Comparison of ENCODE assay signal across 11 cellular contexts in the genomic region with DNA sequence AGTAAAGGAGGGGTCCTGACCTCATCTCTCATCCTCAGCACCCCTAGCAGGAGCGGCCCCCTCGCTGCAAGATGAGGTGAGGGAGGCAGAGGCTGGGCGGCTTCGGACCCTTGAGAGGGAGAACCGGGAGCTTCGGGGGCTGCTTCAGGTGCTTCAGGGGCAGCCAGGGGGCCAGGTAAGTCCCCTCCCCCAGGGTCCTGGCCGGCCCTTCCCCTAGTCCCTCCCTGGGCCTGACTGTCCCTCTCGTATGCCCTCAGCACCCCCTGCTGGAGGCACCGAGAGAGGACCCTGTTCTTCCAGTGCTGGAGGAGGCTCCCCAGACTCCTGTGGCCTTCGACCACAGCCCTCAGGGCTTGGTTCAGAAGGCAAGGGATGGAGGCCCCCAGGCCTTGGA. TPM values are rescaled to one million over a fixed set of nuclear protein-coding genes. Genes with fewer than 3 reads are reported as not detected.
DNase-seq lines count a peak whose midpoint lies in the region; ATAC-seq and TF ChIP-seq lines count a peak whose summit lies in the region.
"Had no signal": no experiment of that assay in that cellular context is flagged by ENCODE, and none has a peak within 500 bp of the region (broad histone marks: within the 10 kb centered on the region; RNA-seq: fewer than 3 reads in every experiment).

No MANE protein-coding gene starts in this region.

- H3K27ac ChIP-seq in Peyer's patch (no peak overlapping the region), foreskin keratinocyte (no peak overlapping the region), sigmoid colon (no peak overlapping the region)
- H3K27ac ChIP-seq: uterus had no signal

- no peak for ATAC-seq in stimulated activated naive CD8-positive, alpha-beta T cell treated with anti-CD3 and anti-CD28 coated beads, Interleukin-15, Interleukin-2, amounts not matched to agents 100 U/mL and 50 U/mL, for 24 hours
- no peak for ATAC-seq in stimulated activated naive CD8-positive, alpha-beta T cell treated with anti-CD3 and anti-CD28 coated beads, Interleukin-15, amount 100 ng/mL, for 72 hours
- ATAC-seq in foreskin keratinocyte: no peak
- no peak for ATAC-seq in T-cell (replicated peaks in 1 of 4)

- TF ChIP-seq EP300 in sigmoid colon (IDR thresholded peaks at IDR 0.05): no peak

- H3K36me3 Mint-ChIP-seq in T-cell: peaks cover 19% of the 10 kb centered on the region
- H3K36me3 Mint-ChIP-seq: mesothelial cell of epicardium had no signal

- no peaks in the 10 kb centered on the region for H3K9me3 Mint-ChIP-seq in stimulated activated naive CD8-positive, alpha-beta T cell treated with anti-CD3 and anti-CD28 coated beads, Interleukin-15, amount 100 ng/mL, for 72 hours
- H3K9me3 Mint-ChIP-seq in T-cell: no peaks in the 10 kb centered on the region
- H3K9me3 Mint-ChIP-seq: mesothelial cell of epicardium had no signal

- H3K4me1 Mint-ChIP-seq in stimulated activated naive CD8-positive, alpha-beta T cell treated with anti-CD3 and anti-CD28 coated beads, Interleukin-15, amount 100 ng/mL, for 72 hours: peaks cover 55% of the 10 kb centered on the region
- peaks cover 37 to 38% (median 37%) of the 10 kb centered on the region in 3 donors for H3K4me1 Mint-ChIP-seq in T-cell

- POLR2A ChIA-PET in T-cell (lab: Charles Lee): no interaction called here

- H3K27me3 ChIP-seq in Peyer's patch: no peaks in the 10 kb centered on the region
- no peaks in the 10 kb centered on the region for H3K27me3 ChIP-seq in foreskin keratinocyte
- no peaks in the 10 kb centered on the region for H3K27me3 ChIP-seq in sigmoid colon
- H3K27me3 ChIP-seq: uterus had no signal

- TF ChIP-seq CTCF in Peyer's patch (IDR thresholded peaks at IDR 0.05): peak in 4 of 6 experiments; percentile 6 to 50 (median 34)
- peak; percentile 59 for TF ChIP-seq CTCF in foreskin keratinocyte (conservative IDR thresholded peaks at IDR 0.05)
- no peak for TF ChIP-seq CTCF in sigmoid colon (IDR thresholded peaks at IDR 0.05)

- CTCF ChIA-PET in T-cell (lab: Charles Lee): interaction anchor here in 1 of 2 donors (1.0 kb wide), 1 partner anchor 13 kb away, joined by 4 read pairs; no protein-coding TSS in a partner anchor

- peaks cover 3 to 26% (median 9%) of the 10 kb centered on the region in 4 donors for H3K4me1 ChIP-seq in Peyer's patch
- peaks cover 11% of the 10 kb centered on the region for H3K4me1 ChIP-seq in foreskin keratinocyte
- peaks cover 0 to 24% (median 12%) of the 10 kb centered on the region in 4 donors for H3K4me1 ChIP-seq in sigmoid colon
- H3K4me1 ChIP-seq: uterus had no signal

- no peaks in the 10 kb centered on the region for H3K36me3 ChIP-seq in Peyer's patch
- H3K36me3 ChIP-seq in sigmoid colon: no peaks in the 10 kb centered on the region
- H3K36me3 ChIP-seq: uterus had no signal

- DNase-seq in stimulated activated naive CD8-positive, alpha-beta T cell treated with anti-CD3 and anti-CD28 coated beads, Interleukin-15, Interleukin-2, amounts not matched to agents 100 U/mL and 50 U/mL, for 24 hours: peak; percentile 31
- no peak for DNase-seq in stimulated activated naive CD8-positive, alpha-beta T cell treated with anti-CD3 and anti-CD28 coated beads, Interleukin-15, amount 100 ng/mL, for 72 hours
- DNase-seq in Peyer's patch (peak in 1 of 3 donors; percentile 57), foreskin keratinocyte (no peak), sigmoid colon (no peak), NCI-H1436 (lab: John Stamatoyannopoulos, UW) (no peak), T-cell (no peak)
- DNase-seq in activated CD4-positive, CD25-positive, alpha-beta regulatory T cell treated with anti-CD3 and anti-CD28 coated beads, Interleukin-2, amount 50 U/mL, for 72 hours: no peak
- DNase-seq: stimulated activated CD4-positive, alpha-beta T cell treated with anti-CD3 and anti-CD28 coated beads, Interleukin-4, amount 100 ng/mL, for 1 hour; uterus had no signal

- H3K4me3 Mint-ChIP-seq in stimulated activated naive CD8-positive, alpha-beta T cell treated with anti-CD3 and anti-CD28 coated beads, Interleukin-15, amount 100 ng/mL, for 72 hours: no peak overlapping the region
- H3K4me3 Mint-ChIP-seq in T-cell: no peak overlapping the region
- H3K4me3 Mint-ChIP-seq: mesothelial cell of epicardium had no signal

- H3K27ac Mint-ChIP-seq in stimulated activated naive CD8-positive, alpha-beta T cell treated with anti-CD3 and anti-CD28 coated beads, Interleukin-15, amount 100 ng/mL, for 72 hours: no peak overlapping the region
- H3K27ac Mint-ChIP-seq in T-cell: no peak overlapping the region
- H3K27ac Mint-ChIP-seq: mesothelial cell of epicardium had no signal

- H3K4me3 ChIP-seq in Peyer's patch: no peak overlapping the region
- no peak overlapping the region for H3K4me3 ChIP-seq in sigmoid colon
- H3K4me3 ChIP-seq: uterus had no signal

- H3K27me3 Mint-ChIP-seq in stimulated activated naive CD8-positive, alpha-beta T cell treated with anti-CD3 and anti-CD28 coated beads, Interleukin-15, amount 100 ng/mL, for 72 hours: no peaks in the 10 kb centered on the region
- no peaks in the 10 kb centered on the region for H3K27me3 Mint-ChIP-seq in T-cell

- no peak for TF ChIP-seq POLR2A in Peyer's patch (IDR thresholded peaks at IDR 0.05)
- TF ChIP-seq POLR2A in sigmoid colon (IDR thresholded peaks at IDR 0.05): no peak

- WGBS in sigmoid colon, 2 donors: 75 to 88% methylated on average over 10 of the region's 10 CpGs

- intact Hi-C loops in sigmoid colon (cut with DNase I): loop anchor here (2.0 kb wide), 1 partner anchor 25 kb away; the partner anchor contains the start of gene PRDX5

- H3K9me3 ChIP-seq in Peyer's patch (no peaks in the 10 kb centered on the region), sigmoid colon (no peaks in the 10 kb centered on the region)
- H3K9me3 ChIP-seq: uterus had no signal

RNA-seq across cellular contexts. Expression of gene CCDC88B, which starts 3.7 kb away (rescaled TPM):
- 10 to 100 TPM; 31.7 to 99.0 (median 43.9) TPM for total RNA-seq in Peyer's patch
- 4.9 and 7.6 TPM in 2 replicates for total RNA-seq in foreskin keratinocyte
- 5.3 and 8.9 TPM in 2 replicates for polyA plus RNA-seq in foreskin keratinocyte
- total RNA-seq in sigmoid colon: 1 to 10 TPM; 2.6 to 8.6 (median 3.9) TPM
- polyA plus RNA-seq in sigmoid colon: 100 to 1,000 TPM in 1 of 3 donors, 10 to 100 TPM in 2; 15.6 to 157 (median 23.6) TPM
- 100 to 1,000 TPM; 132 to 144 (median 133) TPM for total RNA-seq in T-cell

RNA-seq across cellular contexts. Expression of gene RPS6KA4, which starts 15.2 kb away (rescaled TPM):
- total RNA-seq in Peyer's patch (10 to 100 TPM; 27.8 to 95.7 (median 40.1) TPM), foreskin keratinocyte (86.1 and 87.6 TPM in 2 replicates), sigmoid colon (10 to 100 TPM; 15.6 to 24.1 (median 18.6) TPM), T-cell (10 to 100 TPM; 16.5 to 48.7 (median 43.7) TPM)
- polyA plus RNA-seq in foreskin keratinocyte (69.4 and 74.6 TPM in 2 replicates), sigmoid colon (10 to 100 TPM; 14.4 to 48.4 (median 16.6) TPM)

RNA-seq across cellular contexts. Expression of gene PRDX5, which starts 25.8 kb away (rescaled TPM):
- 100 to 1,000 TPM; 202 to 345 (median 268) TPM for total RNA-seq in Peyer's patch
- total RNA-seq in foreskin keratinocyte: 399 and 407 TPM in 2 replicates
- polyA plus RNA-seq in foreskin keratinocyte: 685 and 769 TPM in 2 replicates
- 100 to 1,000 TPM; 169 to 269 (median 215) TPM for total RNA-seq in sigmoid colon
- 1,000 to 10,000 TPM in 1 of 3 donors, 100 to 1,000 TPM in 2; 596 to 1,045 (median 779) TPM for polyA plus RNA-seq in sigmoid colon
- total RNA-seq in T-cell: 10 to 100 TPM; 35.8 to 86.7 (median 71.7) TPM

RNA-seq across cellular contexts. Expression of gene TRMT112, which starts 26.4 kb away (rescaled TPM):
- total RNA-seq in Peyer's patch: 100 to 1,000 TPM in 1 of 4 donors, 10 to 100 TPM in 3; 55.3 to 163 (median 63.1) TPM
- total RNA-seq in foreskin keratinocyte: 386 and 447 TPM in 2 replicates
- polyA plus RNA-seq in foreskin keratinocyte: 422 and 522 TPM in 2 replicates
- 100 to 1,000 TPM; 182 to 353 (median 269) TPM for total RNA-seq in sigmoid colon
- 100 to 1,000 TPM; 148 to 232 (median 168) TPM for polyA plus RNA-seq in sigmoid colon
- 100 to 1,000 TPM; 104 to 177 (median 151) TPM for total RNA-seq in T-cell

RNA-seq across cellular contexts. Expression of gene ESRRA, which starts 38.4 kb away (rescaled TPM):
- 100 to 1,000 TPM; 151 to 460 (median 341) TPM for total RNA-seq in Peyer's patch
- 49.1 and 50.9 TPM in 2 replicates for total RNA-seq in foreskin keratinocyte
- 46.1 and 49.9 TPM in 2 replicates for polyA plus RNA-seq in foreskin keratinocyte
- 10 to 100 TPM; 39.9 to 48.7 (median 45.3) TPM for total RNA-seq in sigmoid colon
- polyA plus RNA-seq in sigmoid colon: 100 to 1,000 TPM; 151 to 244 (median 219) TPM
- 10 to 100 TPM; 20.2 to 43.1 (median 39.7) TPM for total RNA-seq in T-cell

Comparison
In these comparisons a context has a peak if more than half of its experiments do, and no peak if none do; other contexts are left out.
1. CTCF ChIP-seq: peak in Peyer's patch (4 of 6) and foreskin keratinocyte (single experiment); none in sigmoid colon (0 of 4).